1 cellular context compared by ENCODE assay signal in genomic region chr2:55621802-55622201, GRCh38.
TF ChIP-seq lines count a peak whose summit lies in the region.

No MANE protein-coding gene starts in this region.

TF ChIP-seq in HepG2, 621 proteins besides CTCF, POLR2A, EP300 and RAD21 (continued from another document and continues in another):
- TF ChIP-seq RERE (CRISPR knock-in tag; IDR thresholded peaks at IDR 0.05; ENCODE audit: low read depth) (no peak), NRL (CRISPR knock-in tag; IDR thresholded peaks at IDR 0.05; ENCODE audit: borderline replicate concordance) (peak; percentile 21; the same call in 1 of the 2 replicates), RNF219 (CRISPR knock-in tag; IDR thresholded peaks at IDR 0.05) (no peak), ZFP41 (CRISPR knock-in tag; IDR thresholded peaks at IDR 0.05; ENCODE audit: borderline replicate concordance) (no peak), ZNF549 (CRISPR knock-in tag; IDR thresholded peaks at IDR 0.05) (no peak), THAP8 (CRISPR knock-in tag; IDR thresholded peaks at IDR 0.05; ENCODE audit: borderline replicate concordance) (no peak), MTERF4 (CRISPR knock-in tag; IDR thresholded peaks at IDR 0.05) (no peak), AGO1 (IDR thresholded peaks at IDR 0.05; ENCODE audit: low read depth, low read length, poor library complexity, severe bottlenecking) (no peak), GPN1 (CRISPR knock-in tag; IDR thresholded peaks at IDR 0.05; ENCODE audit: borderline replicate concordance) (no peak), GTF2F1 (IDR thresholded peaks at IDR 0.05; ENCODE audit: low read length) (no peak), AFF4 (CRISPR knock-in tag; IDR thresholded peaks at IDR 0.05) (no peak), KIAA2018 (CRISPR knock-in tag; IDR thresholded peaks at IDR 0.05; ENCODE audit: borderline replicate concordance) (no peak), EZH2 (conservative IDR thresholded peaks at IDR 0.05; ENCODE audit: low read depth, low read length) (no peak), PHB2 (IDR thresholded peaks at IDR 0.05; ENCODE audit: partially characterized antibody) (no peak), ZBTB43 (CRISPR knock-in tag; conservative IDR thresholded peaks at IDR 0.05) (no peak)
